9 cellular contexts compared by ENCODE assay signal in genomic region chr19:38693380-38694223, GRCh38. TPM values are rescaled to one million over a fixed set of nuclear protein-coding genes. Genes with fewer than 3 reads are reported as not detected.
DNase-seq lines count a peak whose midpoint lies in the region; ATAC-seq, FAIRE-seq and TF ChIP-seq lines count a peak whose summit lies in the region.
"Had no signal": no experiment of that assay in that cellular context is flagged by ENCODE, and none has a peak within 500 bp of the region (broad histone marks: within the 10 kb centered on the region; RNA-seq: fewer than 3 reads in every experiment).

No MANE protein-coding gene starts in this region.

- peak overlapping the region; percentile 36 for H3K27ac Mint-ChIP-seq in stimulated activated naive CD8-positive, alpha-beta T cell treated with anti-CD3 and anti-CD28 coated beads, Interleukin-15, Interleukin-2, amounts not matched to agents 100 ng/mL and 50 ng/mL, for 24 hours

- TF ChIP-seq CTCF in PC-9 (conservative IDR thresholded peaks at IDR 0.05): no peak
- TF ChIP-seq CTCF in brain microvascular endothelial cell (IDR thresholded peaks at IDR 0.05; ENCODE audit: low read depth, low read length, missing control alignments): no peak
- no peak for TF ChIP-seq CTCF in kidney (IDR thresholded peaks at IDR 0.05; ENCODE audit: borderline replicate concordance, extremely low read depth, insufficient read depth)

- peak overlapping the region; percentile 76 for H3K4me2 ChIP-seq in PC-9

- no peak overlapping the region for H2AFZ ChIP-seq in PC-9

- peaks cover 15% of the 10 kb centered on the region; the same call in 1 of the 2 replicates for H4K20me1 ChIP-seq in PC-9 (ENCODE audit: insufficient read depth)

- H3K27me3 ChIP-seq in PC-9 (ENCODE audit: insufficient read depth, low read depth) (no peaks in the 10 kb centered on the region), brain microvascular endothelial cell (replicated peaks) (no peaks in the 10 kb centered on the region)

- H3K36me3 ChIP-seq in PC-9 (ENCODE audit: low read depth) (peaks cover 49% of the 10 kb centered on the region), brain microvascular endothelial cell (replicated peaks) (peaks cover 28% of the 10 kb centered on the region), kidney (ENCODE audit: control insufficient read depth in 1 of 2, insufficient read depth in 2 of 2, low read length in 2 of 2) (peaks cover 0 to 13% of the 10 kb centered on the region in 2 donors)

- H3K4me1 Mint-ChIP-seq in stimulated activated naive CD8-positive, alpha-beta T cell treated with anti-CD3 and anti-CD28 coated beads, Interleukin-15, Interleukin-2, amounts not matched to agents 100 ng/mL and 50 ng/mL, for 24 hours (ENCODE audit: low read depth): peaks cover 70% of the 10 kb centered on the region

- POLR2A ChIA-PET in PC-9 (lab: Charles Lee; ENCODE audit: unreplicated experiment): interaction anchor here (0.6 to 2.5 kb wide), 9 partner anchors 10 to 584 kb away, joined by 3 to 36 read pairs (median 4); partner anchors contain the start of gene EIF3K

- intact Hi-C loops in PC-9 (cut with micrococcal nuclease; ENCODE audit: unreplicated experiment): loop anchor here (1.0 kb wide), 5 partner anchors 10 to 56 kb away; no protein-coding TSS in a partner anchor
- intact Hi-C loops in kidney (cut with DNase I): no loop called here

- FAIRE-seq in kidney (lab: Jason Lieb, UNC): no peak

- H3K27me3 Mint-ChIP-seq in stimulated activated naive CD8-positive, alpha-beta T cell treated with anti-CD3 and anti-CD28 coated beads, Interleukin-15, Interleukin-2, amounts not matched to agents 100 ng/mL and 50 ng/mL, for 24 hours: no peaks in the 10 kb centered on the region

- peak overlapping the region; percentile 49; the same call in 1 of the 2 replicates for H3K4me3 ChIP-seq in PC-9
- peak overlapping the region; percentile 6 for H3K4me3 ChIP-seq in brain microvascular endothelial cell (ENCODE audit: low read depth, low read length)
- H3K4me3 ChIP-seq in kidney (ENCODE audit: low read length in 2 of 2): peak overlapping the region in 1 of 2 donors; percentile 1

- no peaks in the 10 kb centered on the region for H3K9me3 ChIP-seq in PC-9 (ENCODE audit: insufficient read depth, low read depth)
- no peaks in the 10 kb centered on the region for H3K9me3 ChIP-seq in kidney (ENCODE audit: control insufficient read depth in 1 of 2, low read length in 2 of 2)

- BruUV-seq in PC-9 (replicated peaks; lab: Mats Ljungman, UMichigan): no TSS peak

- H3K9me2 ChIP-seq in PC-9 (ENCODE audit: insufficient read depth): no peaks in the 10 kb centered on the region

- H3K27ac ChIP-seq in PC-9 (peak overlapping the region; percentile 100), brain microvascular endothelial cell (peak overlapping the region; percentile 97), kidney (ENCODE audit: low read depth in 2 of 2, low read length in 2 of 2) (peak overlapping the region; percentile 96 to 98)
- H3K27ac ChIP-seq: C4-2B had no signal

- H3K4me3 Mint-ChIP-seq in stimulated activated naive CD8-positive, alpha-beta T cell treated with anti-CD3 and anti-CD28 coated beads, Interleukin-15, Interleukin-2, amounts not matched to agents 100 ng/mL and 50 ng/mL, for 24 hours: peak overlapping the region; percentile 7

- CTCF ChIA-PET in PC-9 (lab: Charles Lee): interaction anchor here (0.5 to 0.6 kb wide), 2 partner anchors 12 to 137 kb away, joined by 3 read pairs; no protein-coding TSS in a partner anchor

- DNase-seq in activated CD4-positive, alpha-beta T cell treated with anti-CD3 and anti-CD28 coated beads for 4 hours: peak; percentile 19 to 27
- no peak for DNase-seq in activated CD4-positive, alpha-beta T cell treated with anti-CD3 and anti-CD28 coated beads for 48 hours
- DNase-seq in PC-9 (peak; percentile 88 to 94), brain microvascular endothelial cell (peak; percentile 83), kidney (no peak)
- DNase-seq in stimulated activated CD4-positive, alpha-beta T cell treated with anti-CD3 and anti-CD28 coated beads, Interleukin-1b, Interleukin-23, amount 100 ng/mL, for 48 hours: no peak

- H3K4me1 ChIP-seq in PC-9 (replicated peaks; ENCODE audit: insufficient read depth) (peaks cover 65% of the 10 kb centered on the region), kidney (ENCODE audit: control insufficient read depth in 1 of 2, insufficient read depth in 1 of 2, low read depth in 1 of 2, low read length in 2 of 2) (peaks cover 77 to 79% of the 10 kb centered on the region in 2 donors)

- peaks cover 26% of the 10 kb centered on the region for H3K36me3 Mint-ChIP-seq in stimulated activated naive CD8-positive, alpha-beta T cell treated with anti-CD3 and anti-CD28 coated beads, Interleukin-15, Interleukin-2, amounts not matched to agents 100 ng/mL and 50 ng/mL, for 24 hours (ENCODE audit: low read depth)

- H3K9ac ChIP-seq in kidney (ENCODE audit: low read length in 2 of 2): peak overlapping the region; percentile 28 to 88

- H3K9me3 Mint-ChIP-seq in stimulated activated naive CD8-positive, alpha-beta T cell treated with anti-CD3 and anti-CD28 coated beads, Interleukin-15, Interleukin-2, amounts not matched to agents 100 ng/mL and 50 ng/mL, for 24 hours: no peaks in the 10 kb centered on the region

- in situ Hi-C loops in brain microvascular endothelial cell (cut with HindIII; ENCODE audit: low pct_ligation_motif_present, low sequenced_read_pairs): no loop called here

- ATAC-seq in GM19328 (IDR thresholded peaks at IDR 0.05; ENCODE audit: unreplicated experiment): no peak

- peaks cover 100% of the 10 kb centered on the region for H3K79me2 ChIP-seq in PC-9 (ENCODE audit: low read depth)

- peaks cover 86% of the 10 kb centered on the region for H3F3A ChIP-seq in PC-9 (ENCODE audit: insufficient read depth, low read depth)

RNA-seq across cellular contexts. Expression of gene ACTN4, which starts 46.2 kb away (rescaled TPM):
- 1,066 and 1,233 TPM in 2 replicates for total RNA-seq in PC-9 (2021)
- 606 TPM for total RNA-seq in kidney
- 231 TPM for polyA plus RNA-seq in kidney (ENCODE audit: insufficient read depth, low read depth, low replicate concordance)

RNA-seq across cellular contexts. Expression of gene CAPN12, which starts 50.7 kb away (rescaled TPM):
- total RNA-seq in PC-9 (2021) (38.4 and 43.9 TPM in 2 replicates), kidney (31.1 TPM)
- polyA plus RNA-seq in kidney (ENCODE audit: insufficient read depth, low read depth, low replicate concordance): 27.1 TPM

Comparison
In these comparisons a context has a peak if more than half of its experiments do, and no peak if none do; other contexts are left out.
1. DNase-seq: peak in activated CD4-positive, alpha-beta T cell treated with anti-CD3 and anti-CD28 coated beads for 4 hours (2 of 2), PC-9 (2 of 2) and brain microvascular endothelial cell (single experiment); none in activated CD4-positive, alpha-beta T cell treated with anti-CD3 and anti-CD28 coated beads for 48 hours (single experiment), kidney (single experiment) and stimulated activated CD4-positive, alpha-beta T cell treated with anti-CD3 and anti-CD28 coated beads, Interleukin-1b, Interleukin-23, amount 100 ng/mL, for 48 hours (single experiment).
2. Peak in every context shown above with its lines, with median percentiles within 50 percentile points of each other: H3K27ac ChIP-seq.